In the genomic region with DNA sequence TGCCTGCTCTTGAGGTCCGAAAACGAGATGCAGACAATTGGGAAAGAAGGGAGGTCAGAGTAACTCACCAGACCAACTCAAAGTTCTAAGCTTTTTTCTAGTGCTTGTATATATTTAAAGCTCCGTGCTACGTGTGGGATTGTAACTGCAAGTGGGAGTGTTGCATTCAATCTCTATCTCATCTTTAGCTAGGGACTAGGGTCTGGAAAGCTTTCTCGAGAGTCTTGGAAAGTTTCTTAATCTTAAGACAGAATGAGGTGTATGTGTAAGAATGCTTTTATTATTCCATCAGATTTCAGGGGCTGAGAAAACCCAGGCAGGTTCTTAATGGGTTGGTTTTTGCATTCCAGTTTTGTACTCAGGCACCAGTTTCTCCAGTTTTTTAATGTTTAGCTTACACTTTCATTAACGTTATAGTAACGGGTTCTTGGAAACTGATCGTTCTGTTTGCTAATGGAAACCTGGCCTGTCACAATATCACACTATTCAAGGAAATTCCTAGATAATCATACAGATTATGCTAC, we compare ENCODE assay signal across 20 cellular contexts.
"Had no signal": no experiment of that assay in that cellular context is flagged by ENCODE, and none has a peak within 500 bp of the region (broad histone marks: within the 10 kb centered on the region; RNA-seq: fewer than 3 reads in every experiment).

No MANE protein-coding gene starts in this region.

- H3K27ac ChIP-seq: esophagus squamous epithelium, parathyroid adenoma had no signal

- H3K4me1 ChIP-seq: esophagus squamous epithelium, parathyroid adenoma had no signal

- H3K4me3 ChIP-seq: esophagus squamous epithelium had no signal

- ATAC-seq: activated T-cell treated with anti-CD3 and anti-CD28 coated beads, Interleukin-2, amount 50 U/mL, for 72 hours; left ventricle myocardium superior; natural killer cell had no signal

- H2AFZ ChIP-seq: parathyroid adenoma had no signal

- H3K9me3 ChIP-seq: esophagus squamous epithelium had no signal

- H3K4me1 Mint-ChIP-seq: activated naive CD4-positive, alpha-beta T cell treated with anti-CD3 and anti-CD28 coated beads, Interleukin-2, amount 50 U/mL, for 24 hours had no signal

- H3K79me2 ChIP-seq: parathyroid adenoma had no signal

- H3K9ac ChIP-seq: parathyroid adenoma had no signal

- H3K4me3 Mint-ChIP-seq: activated naive CD4-positive, alpha-beta T cell treated with anti-CD3 and anti-CD28 coated beads, Interleukin-2, amount 50 U/mL, for 24 hours; activated T-cell treated with anti-CD3 and anti-CD28 coated beads, Interleukin-2, amount 50 U/mL, for 72 hours; dendritic cell treated with granulocyte-macrophage colony-stimulating factor and Interleukin-4, amounts not matched to agents 40 ng/mL and 50 ng/mL, for 4 days; natural killer cell had no signal

- DNase-seq: activated CD4-positive, alpha-beta T cell treated with anti-CD3 and anti-CD28 coated beads, Interleukin-2, amount 50 U/mL, for 1 hour; activated CD4-positive, CD25-positive, alpha-beta regulatory T cell treated with anti-CD3 and anti-CD28 coated beads, Interleukin-2, amount 50 U/mL, for 72 hours; activated CD8-positive, alpha-beta memory T cell treated with anti-CD3 and anti-CD28 coated beads for 24 hours; activated effector memory CD4-positive, alpha-beta T cell treated with anti-CD3 and anti-CD28 coated beads, Interleukin-2, amount 50 U/mL, for 16 hours; activated T-cell treated with anti-CD3 and anti-CD28 coated beads, Interleukin-2, amount 50 U/mL, for 72 hours; effector memory CD4-positive, alpha-beta T cell; esophagus squamous epithelium; foreskin fibroblast; hypothalamus; kidney; left ventricle myocardium superior; natural killer cell; stimulated activated CD4-positive, alpha-beta T cell treated with anti-CD3 and anti-CD28 coated beads, Interleukin-12 subunit alpha, Interleukin-12 subunit beta, amount 100 ng/mL, for 4 hours; stimulated activated CD4-positive, alpha-beta T cell treated with anti-CD3 and anti-CD28 coated beads, Interleukin-1b, Interleukin-23, amount 100 ng/mL, for 48 hours; stimulated activated CD8-positive, alpha-beta memory T cell treated with anti-CD3 and anti-CD28 coated beads, Interleukin-4, amount 100 ng/mL, for 48 hours; stimulated activated naive CD4-positive, alpha-beta T cell; T1000 had no signal

- H3K27ac Mint-ChIP-seq: activated naive CD4-positive, alpha-beta T cell treated with anti-CD3 and anti-CD28 coated beads, Interleukin-2, amount 50 U/mL, for 24 hours; dendritic cell treated with granulocyte-macrophage colony-stimulating factor and Interleukin-4, amounts not matched to agents 40 ng/mL and 50 ng/mL, for 4 days; natural killer cell had no signal

- H3K27me3 ChIP-seq: esophagus squamous epithelium had no signal

- H3K9me3 Mint-ChIP-seq: activated naive CD4-positive, alpha-beta T cell treated with anti-CD3 and anti-CD28 coated beads, Interleukin-2, amount 50 U/mL, for 24 hours; activated T-cell treated with anti-CD3 and anti-CD28 coated beads, Interleukin-2, amount 50 U/mL, for 72 hours; dendritic cell treated with granulocyte-macrophage colony-stimulating factor and Interleukin-4, amounts not matched to agents 40 ng/mL and 50 ng/mL, for 4 days; natural killer cell had no signal

- H3K27me3 Mint-ChIP-seq: activated naive CD4-positive, alpha-beta T cell treated with anti-CD3 and anti-CD28 coated beads, Interleukin-2, amount 50 U/mL, for 24 hours; dendritic cell treated with granulocyte-macrophage colony-stimulating factor and Interleukin-4, amounts not matched to agents 40 ng/mL and 50 ng/mL, for 4 days had no signal
